Comparison of ENCODE assay signal across 16 cellular contexts in the genomic region with DNA sequence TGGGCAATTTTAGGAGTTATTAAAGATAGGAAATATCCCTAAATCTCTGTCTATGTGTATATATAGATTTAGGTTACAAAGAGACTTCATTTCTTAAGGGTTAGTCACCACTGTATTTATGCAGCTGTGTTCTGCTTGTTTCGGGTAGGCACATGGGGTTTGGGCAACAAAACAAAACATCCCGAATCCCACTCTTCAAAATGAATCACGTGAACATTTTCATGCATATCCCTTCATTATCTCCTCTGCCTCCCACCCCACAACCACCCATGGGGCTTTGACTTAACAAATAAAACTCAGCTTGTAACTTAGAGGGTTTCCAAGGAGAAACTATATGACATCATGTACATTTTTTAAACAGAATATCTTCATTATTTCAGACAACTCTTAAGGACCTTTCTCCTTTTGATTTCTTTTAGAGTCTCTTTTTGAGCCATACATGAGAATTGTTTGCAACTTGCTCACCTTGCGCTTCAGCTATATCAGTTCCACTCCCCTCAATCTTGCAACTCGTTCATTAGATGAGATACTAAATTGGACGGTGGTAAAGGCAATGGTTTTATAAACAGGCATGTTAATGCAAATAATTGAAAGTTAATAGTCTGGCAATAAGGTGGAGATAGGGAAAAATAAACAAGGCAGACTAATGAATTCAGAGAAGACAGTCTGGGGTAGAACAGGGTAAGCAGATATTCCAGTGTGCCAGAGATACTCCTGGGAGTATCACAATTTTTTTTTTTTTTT.
DNase-seq lines count a peak whose midpoint lies in the region; TF ChIP-seq lines count a peak whose summit lies in the region.
"Had no signal": no experiment of that assay in that cellular context is flagged by ENCODE, and none has a peak within 500 bp of the region (broad histone marks: within the 10 kb centered on the region; RNA-seq: fewer than 3 reads in every experiment).

No MANE protein-coding gene starts in this region.

- no peaks in the 10 kb centered on the region; the same call in 1 of the 2 replicates for H3K27me3 Mint-ChIP-seq in HFFc6 (ENCODE audit: insufficient read depth)
- H3K27me3 Mint-ChIP-seq: activated CD4-positive, alpha-beta T cell treated with anti-CD3 and anti-CD28 coated beads for 36 hours; activated T-cell treated with anti-CD3 and anti-CD28 coated beads, Interleukin-2, amount 50 U/mL, for 24 hours had no signal

- H3K27ac ChIP-seq in VCaP = peak overlapping the region; percentile 29; the same call in 1 of the 2 replicates

- H3K36me3 Mint-ChIP-seq in HFFc6 (ENCODE audit: low read depth) = 0 out of 2 replicates have a peak, but pooled peaks cover 4% of the 10 kb centered on the region

- DNase-seq in HFFc6 (no peak), fibroblast of gingiva (ENCODE audit: low read depth) (peak; percentile 70), skeletal muscle cell (ENCODE audit: low read depth) (peak; percentile 88), inferior parietal cortex (ENCODE audit: extremely low spot score) (no peak), NCI-H2029 (lab: John Stamatoyannopoulos, UW) (no peak)
- no peak for DNase-seq in stimulated activated CD4-positive, alpha-beta T cell treated with anti-CD3 and anti-CD28 coated beads, Interleukin-2, amount 100 ng/mL, for 48 hours
- DNase-seq in activated CD4-positive, alpha-beta T cell treated with anti-CD3 and anti-CD28 coated beads for 48 hours = no peak
- DNase-seq: activated CD4-positive, alpha-beta T cell treated with anti-CD3 and anti-CD28 coated beads for 36 hours; activated T-cell treated with anti-CD3 and anti-CD28 coated beads, Interleukin-2, amount 50 U/mL, for 24 hours; hypothalamus; KG1; NCI-H146; NCI-H524 treated with DMSO at 0.1 percent for 48 hours had no signal

- H3K4me3 ChIP-seq in skeletal muscle cell (ENCODE audit: low read depth, low read length) = no peak overlapping the region

- peak overlapping the region; percentile 64 for H3K4me3 Mint-ChIP-seq in HFFc6
- H3K4me3 Mint-ChIP-seq: activated CD4-positive, alpha-beta T cell treated with anti-CD3 and anti-CD28 coated beads for 36 hours; activated T-cell treated with anti-CD3 and anti-CD28 coated beads, Interleukin-2, amount 50 U/mL, for 24 hours; neural crest cell; T-helper 1 cell treated with Interleukin-12 subunit alpha and Interleukin-12 subunit beta and Interleukin-4 antibody, amounts not matched to agents 30 μg/mL and 1 μg/mL, for 36 hours had no signal

- TF ChIP-seq CTCF in HFFc6 (IDR thresholded peaks at IDR 0.05) (no peak), VCaP (conservative IDR thresholded peaks at IDR 0.05) (no peak)

- peaks cover 25% of the 10 kb centered on the region for H3K4me1 Mint-ChIP-seq in HFFc6 (ENCODE audit: low read depth)

- peak overlapping the region; percentile 41; the same call in 1 of the 2 replicates for H3K27ac Mint-ChIP-seq in HFFc6
- H3K27ac Mint-ChIP-seq: activated CD4-positive, alpha-beta T cell treated with anti-CD3 and anti-CD28 coated beads for 36 hours; activated T-cell treated with anti-CD3 and anti-CD28 coated beads, Interleukin-2, amount 50 U/mL, for 24 hours; T-helper 1 cell treated with Interleukin-12 subunit alpha and Interleukin-12 subunit beta and Interleukin-4 antibody, amounts not matched to agents 30 μg/mL and 1 μg/mL, for 36 hours had no signal

- H3K9me3 Mint-ChIP-seq in HFFc6 = no peaks in the 10 kb centered on the region
- H3K9me3 Mint-ChIP-seq: activated T-cell treated with anti-CD3 and anti-CD28 coated beads, Interleukin-2, amount 50 U/mL, for 24 hours; T-helper 1 cell treated with Interleukin-12 subunit alpha and Interleukin-12 subunit beta and Interleukin-4 antibody, amounts not matched to agents 30 μg/mL and 1 μg/mL, for 36 hours had no signal

Comparison
In these comparisons a context has a peak if more than half of its experiments do, and no peak if none do; other contexts are left out.
1. DNase-seq: peak in fibroblast of gingiva (single experiment) and skeletal muscle cell (single experiment); none in HFFc6 (single experiment), inferior parietal cortex (single experiment), stimulated activated CD4-positive, alpha-beta T cell treated with anti-CD3 and anti-CD28 coated beads, Interleukin-2, amount 100 ng/mL, for 48 hours (0 of 2), activated CD4-positive, alpha-beta T cell treated with anti-CD3 and anti-CD28 coated beads for 48 hours (single experiment) and NCI-H2029 (single experiment).